Comparison of ENCODE assay signal across 34 cellular contexts in genomic region chr13:38477676-38478075, GRCh38.
"Had no signal": no experiment of that assay in that cellular context is flagged by ENCODE, and none has a peak within 500 bp of the region (broad histone marks: within the 10 kb centered on the region; RNA-seq: fewer than 3 reads in every experiment).

No MANE protein-coding gene starts in this region.

- H3K36me3 ChIP-seq: MG63 had no signal

- H3K9me3 ChIP-seq: MG63 had no signal

- H3K27me3 ChIP-seq: MG63 had no signal

- DNase-seq: Karpas-422, Kasumi-1, MG63, MM.1S, MV-4-11, NCI-H1048, NCI-H1092, NCI-H1092 treated with DMSO at 0.1 percent for 48 hours, NCI-H1105, NCI-H1105 treated with DMSO at 0.1 percent for 48 hours, NCI-H1417, NCI-H1417 treated with DMSO at 0.1 percent for 48 hours, NCI-H1436, NCI-H1436 treated with DMSO at 0.1 percent for 48 hours, NCI-H146, NCI-H1694, NCI-H1694 treated with DMSO at 0.1 percent for 48 hours, NCI-H187, NCI-H187 treated with DMSO at 0.1 percent for 48 hours, NCI-H1930, NCI-H2029, NCI-H2029 treated with DMSO at 0.1 percent for 48 hours, NCI-H2081, NCI-H2081 treated with DMSO at 0.1 percent for 48 hours, NCI-H2107, NCI-H2171, NCI-H2171 treated with DMSO at 0.1 percent for 48 hours, NCI-H2227 treated with DMSO at 0.1 percent for 48 hours, NCI-H226, NCI-H345, NCI-H446, NCI-H446 treated with DMSO at 0.1 percent for 48 hours, NCI-H510A had no signal

- H3K4me3 ChIP-seq: MG63 had no signal

- H3K27ac ChIP-seq: KMS-11 had no signal
